In genomic region chr19:38306236-38306635, GRCh38 we compare ENCODE assay signal across 2 cellular contexts.
TF ChIP-seq lines count a peak whose summit lies in the region.

No MANE protein-coding gene starts in this region.

TF ChIP-seq in HEK293, 187 proteins besides CTCF, POLR2A, EP300 and RAD21:
- TF ChIP-seq ZNF121 (tag by site-specific recombination; IDR thresholded peaks at IDR 0.05) (peak; percentile 98), ZSCAN23 (tag by site-specific recombination; IDR thresholded peaks at IDR 0.05) (no peak)

TF ChIP-seq in K562, 482 proteins besides CTCF, POLR2A, EP300 and RAD21:
- TF ChIP-seq, protein P1, sequence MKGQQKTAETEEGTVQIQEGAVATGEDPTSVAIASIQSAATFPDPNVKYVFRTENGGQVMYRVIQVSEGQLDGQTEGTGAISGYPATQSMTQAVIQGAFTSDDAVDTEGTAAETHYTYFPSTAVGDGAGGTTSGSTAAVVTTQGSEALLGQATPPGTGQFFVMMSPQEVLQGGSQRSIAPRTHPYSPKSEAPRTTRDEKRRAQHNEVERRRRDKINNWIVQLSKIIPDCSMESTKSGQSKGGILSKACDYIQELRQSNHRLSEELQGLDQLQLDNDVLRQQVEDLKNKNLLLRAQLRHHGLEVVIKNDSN (CRISPR knock-in tag; IDR thresholded peaks at IDR 0.05) = 0 out of 2 replicates have a peak, but pooled peaks have one; percentile 8
- TF ChIP-seq ZNF764 (CRISPR knock-in tag; IDR thresholded peaks at IDR 0.05; ENCODE audit: low read depth) (no peak), ZNF121 (CRISPR knock-in tag; conservative IDR thresholded peaks at IDR 0.05) (peak; percentile 84), ZBTB33 (CRISPR knock-in tag; IDR thresholded peaks at IDR 0.05) (peak; percentile 82)
